In the genomic region with DNA sequence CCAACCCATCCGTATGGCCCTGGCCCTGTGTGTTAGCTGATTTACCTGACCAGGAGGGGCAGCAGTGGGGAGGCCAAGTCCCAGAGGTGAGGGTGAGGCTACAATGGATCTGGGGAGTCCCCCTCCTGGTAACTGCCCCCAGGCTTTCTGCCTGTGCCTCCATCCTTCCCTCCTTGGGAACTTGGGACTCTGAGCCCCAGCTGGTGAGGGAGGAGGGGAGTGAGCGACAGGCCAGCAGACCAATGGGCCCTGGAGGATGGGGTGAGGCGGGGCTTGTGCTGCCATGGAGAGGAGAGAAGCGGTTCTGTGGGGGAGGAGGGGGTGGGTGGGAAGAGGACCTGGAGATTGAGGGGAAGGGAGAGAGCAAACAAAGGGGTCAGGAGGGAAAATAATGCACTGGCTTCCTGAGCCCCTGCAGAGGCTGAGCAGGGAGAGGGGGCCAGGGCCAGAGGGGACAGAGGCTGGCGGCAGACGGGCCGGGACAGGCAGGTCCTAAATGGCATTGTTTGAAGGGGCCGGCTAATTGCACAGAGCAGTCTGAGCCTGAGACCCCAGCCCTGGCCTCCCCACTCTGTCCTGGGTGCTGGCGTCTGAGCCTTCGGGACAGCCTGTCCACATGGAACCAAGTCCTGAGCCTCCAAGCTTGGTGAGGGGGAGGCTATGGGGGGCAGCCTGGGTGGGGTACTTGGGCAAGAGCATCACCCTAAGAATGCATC, we compare ENCODE assay signal across 21 cellular contexts. TPM values are rescaled to one million over a fixed set of nuclear protein-coding genes. Genes with fewer than 3 reads are reported as not detected.
DNase-seq lines count a peak whose midpoint lies in the region; ATAC-seq and TF ChIP-seq lines count a peak whose summit lies in the region.
"Had no signal": no experiment of that assay in that cellular context is flagged by ENCODE, and none has a peak within 500 bp of the region (broad histone marks: within the 10 kb centered on the region; RNA-seq: fewer than 3 reads in every experiment).

No MANE protein-coding gene starts in this region.

- no peaks in the 10 kb centered on the region for H3K9me3 Mint-ChIP-seq in type B pancreatic cell
- H3K9me3 Mint-ChIP-seq: activated CD8-positive, alpha-beta T cell treated with anti-CD3 and anti-CD28 coated beads for 36 hours; activated naive CD4-positive, alpha-beta T cell treated with anti-CD3 and anti-CD28 coated beads, Interleukin-2, amount 50 U/mL, for 24 hours; HFFc6; naive thymus-derived CD8-positive, alpha-beta T cell; stimulated activated naive CD8-positive, alpha-beta T cell treated with anti-CD3 and anti-CD28 coated beads, Interleukin-15, Interleukin-2, amounts not matched to agents 100 ng/mL and 50 ng/mL, for 24 hours; T-cell had no signal

- H3K79me2 ChIP-seq in OCI-LY1 (ENCODE audit: insufficient read depth, low read length), result 0 out of 2 replicates have a peak, but pooled peaks cover 4% of the 10 kb centered on the region

- H3K4me3 ChIP-seq in OCI-LY1 (ENCODE audit: low read depth, low read length, poor library complexity, severe bottlenecking), result no peak overlapping the region
- peak overlapping the region; percentile 2 for H3K4me3 ChIP-seq in iPS-18a (ENCODE audit: low read length)
- H3K4me3 ChIP-seq: gastrocnemius medialis, upper lobe of left lung had no signal

- H3K36me3 Mint-ChIP-seq in type B pancreatic cell, result no peaks in the 10 kb centered on the region
- H3K36me3 Mint-ChIP-seq: activated naive CD4-positive, alpha-beta T cell treated with anti-CD3 and anti-CD28 coated beads, Interleukin-2, amount 50 U/mL, for 24 hours; naive thymus-derived CD8-positive, alpha-beta T cell; T-cell had no signal

- H3F3A ChIP-seq in OCI-LY1 (ENCODE audit: insufficient read depth, low read length), result no peaks in the 10 kb centered on the region; the same call in 1 of the 2 replicates

- no peak overlapping the region for H3K4me2 ChIP-seq in OCI-LY1 (ENCODE audit: low read length)

- TF ChIP-seq CTCF in OCI-LY1 (IDR thresholded peaks at IDR 0.05; ENCODE audit: low read length) (peak; percentile 12; the same call in 1 of the 2 replicates), type B pancreatic cell (conservative IDR thresholded peaks at IDR 0.05) (peak; percentile 41)

- H2AFZ ChIP-seq in OCI-LY1 (ENCODE audit: low read length), result no peak overlapping the region

- no peaks in the 10 kb centered on the region for H3K9me2 ChIP-seq in OCI-LY1 (ENCODE audit: low read depth, low read length)

- ATAC-seq in HG02970 (IDR thresholded peaks at IDR 0.05; ENCODE audit: low FRiP score, unreplicated experiment), result no peak
- ATAC-seq: activated CD8-positive, alpha-beta T cell treated with anti-CD3 and anti-CD28 coated beads for 36 hours; gastrocnemius medialis; naive thymus-derived CD8-positive, alpha-beta T cell; T-cell had no signal

- H3K9me3 ChIP-seq in OCI-LY1 (ENCODE audit: low read length) (no peaks in the 10 kb centered on the region), iPS-18a (ENCODE audit: control insufficient read depth, low read depth, low read length) (no peaks in the 10 kb centered on the region)
- H3K9me3 ChIP-seq: gastrocnemius medialis, upper lobe of left lung had no signal

- H3K27ac ChIP-seq in OCI-LY1 (ENCODE audit: low read depth, low read length, poor library complexity, severe bottlenecking), result no peak overlapping the region
- H3K27ac ChIP-seq in iPS-18a (ENCODE audit: low read length), result peak overlapping the region; percentile 63
- H3K27ac ChIP-seq: C4-2B, epithelial cell of prostate, gastrocnemius medialis, upper lobe of left lung had no signal

- no peaks in the 10 kb centered on the region for H4K20me1 ChIP-seq in OCI-LY1 (ENCODE audit: insufficient read depth, low read length)

- DNase-seq in NCI-H2171 treated with DMSO at 0.1 percent for 48 hours (lab: John Stamatoyannopoulos, UW) (peak; percentile 16), NCI-H2171 (lab: John Stamatoyannopoulos, UW) (no peak), type B pancreatic cell (ENCODE audit: extremely low spot score, unreplicated experiment) (no peak), DMS53 treated with DMSO at 0.1 percent for 48 hours (lab: John Stamatoyannopoulos, UW; ENCODE audit: unreplicated experiment) (no peak), globus pallidus (ENCODE audit: low spot score) (no peak)
- DNase-seq: activated CD8-positive, alpha-beta T cell treated with anti-CD3 and anti-CD28 coated beads for 36 hours; activated T-cell treated with anti-CD3 and anti-CD28 coated beads, Interleukin-2, amount 50 U/mL, for 48 hours; gastrocnemius medialis; HFFc6; naive thymus-derived CD8-positive, alpha-beta T cell; NCI-H2029 treated with DMSO at 0.1 percent for 48 hours; NK-92 treated with Interleukin-12 subunit alpha and Interleukin-12 subunit beta, amount 100 ng/mL, for 24 hours; T-cell had no signal

- H3K9ac ChIP-seq in OCI-LY1 (ENCODE audit: low read length) (no peak overlapping the region), iPS-18a (ENCODE audit: low read length) (peak overlapping the region; percentile 51)

- H3K4me1 Mint-ChIP-seq in type B pancreatic cell (ENCODE audit: unreplicated experiment), result peaks cover 30% of the 10 kb centered on the region

- no peak overlapping the region for H3K4me3 Mint-ChIP-seq in type B pancreatic cell
- H3K4me3 Mint-ChIP-seq: activated CD8-positive, alpha-beta T cell treated with anti-CD3 and anti-CD28 coated beads for 36 hours; activated naive CD4-positive, alpha-beta T cell treated with anti-CD3 and anti-CD28 coated beads, Interleukin-2, amount 50 U/mL, for 24 hours; HFFc6; naive thymus-derived CD8-positive, alpha-beta T cell; stimulated activated naive CD8-positive, alpha-beta T cell treated with anti-CD3 and anti-CD28 coated beads, Interleukin-15, Interleukin-2, amounts not matched to agents 100 ng/mL and 50 ng/mL, for 24 hours; T-cell had no signal

- peaks cover 25% of the 10 kb centered on the region for H3K4me1 ChIP-seq in OCI-LY1 (ENCODE audit: insufficient read depth, low read length, severe bottlenecking)
- H3K4me1 ChIP-seq in iPS-18a (ENCODE audit: control insufficient read depth, low read depth, low read length), result peaks cover 49% of the 10 kb centered on the region
- H3K4me1 ChIP-seq: gastrocnemius medialis had no signal

- H3K27me3 Mint-ChIP-seq in type B pancreatic cell, result no peaks in the 10 kb centered on the region
- H3K27me3 Mint-ChIP-seq: activated CD8-positive, alpha-beta T cell treated with anti-CD3 and anti-CD28 coated beads for 36 hours; activated naive CD4-positive, alpha-beta T cell treated with anti-CD3 and anti-CD28 coated beads, Interleukin-2, amount 50 U/mL, for 24 hours; naive thymus-derived CD8-positive, alpha-beta T cell; stimulated activated naive CD8-positive, alpha-beta T cell treated with anti-CD3 and anti-CD28 coated beads, Interleukin-15, Interleukin-2, amounts not matched to agents 100 ng/mL and 50 ng/mL, for 24 hours; T-cell had no signal

- H3K27me3 ChIP-seq in OCI-LY1 (ENCODE audit: insufficient read depth, low read length) (no peaks in the 10 kb centered on the region), iPS-18a (ENCODE audit: control insufficient read depth, insufficient read depth, low read length) (no peaks in the 10 kb centered on the region)
- H3K27me3 ChIP-seq: gastrocnemius medialis, upper lobe of left lung had no signal

- H3K36me3 ChIP-seq in OCI-LY1 (ENCODE audit: insufficient read depth, low read length) (peaks cover 17% of the 10 kb centered on the region; the same call in 1 of the 2 replicates), iPS-18a (ENCODE audit: control insufficient read depth, low read depth, low read length) (peaks cover 75% of the 10 kb centered on the region)
- H3K36me3 ChIP-seq: gastrocnemius medialis, upper lobe of left lung had no signal

- no peak overlapping the region for H3K27ac Mint-ChIP-seq in type B pancreatic cell
- H3K27ac Mint-ChIP-seq: activated CD8-positive, alpha-beta T cell treated with anti-CD3 and anti-CD28 coated beads for 36 hours; activated naive CD4-positive, alpha-beta T cell treated with anti-CD3 and anti-CD28 coated beads, Interleukin-2, amount 50 U/mL, for 24 hours; HFFc6; naive thymus-derived CD8-positive, alpha-beta T cell; stimulated activated naive CD8-positive, alpha-beta T cell treated with anti-CD3 and anti-CD28 coated beads, Interleukin-15, Interleukin-2, amounts not matched to agents 100 ng/mL and 50 ng/mL, for 24 hours; T-cell had no signal

RNA-seq across cellular contexts. Expression of gene DNMT3B, which starts 17.5 kb away (rescaled TPM):
- 18.2 and 19.7 TPM in 2 replicates for total RNA-seq in type B pancreatic cell (ENCODE audit: low replicate concordance)

RNA-seq across cellular contexts. Expression of gene COMMD7, which starts 36.4 kb away (rescaled TPM):
- total RNA-seq in type B pancreatic cell (ENCODE audit: low replicate concordance), result 72.3 and 82.3 TPM in 2 replicates

RNA-seq across cellular contexts. Expression of gene MAPRE1, which starts 40.1 kb away (rescaled TPM):
- total RNA-seq in type B pancreatic cell (ENCODE audit: low replicate concordance), result 144 and 189 TPM in 2 replicates
